ENCODE assay signal across 8 cellular contexts in the genomic region with DNA sequence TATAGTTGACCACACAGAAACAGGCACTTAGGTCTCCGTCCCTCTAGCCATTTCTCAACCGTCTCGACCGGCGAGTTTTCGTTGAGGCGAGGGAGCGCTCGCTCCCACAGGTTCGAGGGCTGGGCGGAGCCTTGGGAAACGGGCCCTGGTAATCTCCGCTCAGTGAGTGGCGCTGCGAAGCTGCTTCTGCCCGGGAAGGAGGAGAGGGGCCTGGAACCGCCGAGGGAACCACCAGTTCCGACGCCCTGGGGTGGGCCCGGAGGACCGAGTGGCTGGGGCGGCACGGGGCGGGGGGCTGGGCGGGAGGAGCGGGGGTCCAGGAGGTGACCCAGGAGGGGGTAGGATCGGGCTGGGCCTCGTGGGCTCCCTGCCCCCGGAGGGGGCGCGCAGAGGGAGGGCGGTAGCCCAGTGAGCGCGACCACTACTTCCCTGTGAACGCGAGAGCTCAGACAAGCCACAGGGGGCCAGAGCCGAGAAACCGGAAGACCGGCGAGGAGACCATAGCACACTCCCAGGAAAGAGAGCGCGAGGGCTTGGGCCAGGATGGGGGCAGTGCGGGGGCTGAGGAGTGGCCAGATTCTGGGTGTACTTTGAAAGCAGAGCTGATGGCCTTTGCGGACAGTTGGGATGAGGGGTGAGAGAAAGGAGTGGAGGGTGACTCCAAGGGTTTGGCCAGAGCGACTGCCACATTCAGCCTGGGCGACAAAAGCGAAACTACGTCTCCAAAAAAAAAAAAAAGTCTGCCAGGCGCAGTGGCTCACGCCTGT. TPM values are rescaled to one million over a fixed set of nuclear protein-coding genes. Genes with fewer than 3 reads are reported as not detected.
DNase-seq lines count a peak whose midpoint lies in the region; ATAC-seq lines count a peak whose summit lies in the region.

No MANE protein-coding gene starts in this region.

- H3K4me1 Mint-ChIP-seq in activated CD4-positive, alpha-beta T cell treated with anti-CD3 and anti-CD28 coated beads, Interleukin-2, amount 10 ng/mL, durations not matched to agents 24 days and 14 days = peaks cover 48% of the 10 kb centered on the region

- H3K9me3 Mint-ChIP-seq in activated CD4-positive, alpha-beta T cell treated with anti-CD3 and anti-CD28 coated beads, Interleukin-2, amount 10 ng/mL, durations not matched to agents 24 days and 14 days = no peaks in the 10 kb centered on the region

- ATAC-seq in HG02623 (IDR thresholded peaks at IDR 0.05; ENCODE audit: unreplicated experiment) (peak; percentile 26), GM21825 (IDR thresholded peaks at IDR 0.05; ENCODE audit: unreplicated experiment) (no peak)

- no peaks in the 10 kb centered on the region for H3K27me3 Mint-ChIP-seq in activated CD4-positive, alpha-beta T cell treated with anti-CD3 and anti-CD28 coated beads, Interleukin-2, amount 10 ng/mL, durations not matched to agents 24 days and 14 days

- no peaks in the 10 kb centered on the region for H3K36me3 Mint-ChIP-seq in activated CD4-positive, alpha-beta T cell treated with anti-CD3 and anti-CD28 coated beads, Interleukin-2, amount 10 ng/mL, durations not matched to agents 24 days and 14 days (ENCODE audit: low read depth)

- DNase-seq in D341Med (ENCODE audit: low spot score) (peak; percentile 68), NCI-H510A (lab: John Stamatoyannopoulos, UW) (peak; percentile 44), dedifferentiated amniotic fluid mesenchymal stem cell (ENCODE audit: extremely low spot score) (peak; percentile 52)
- peak; percentile 90 for DNase-seq in activated CD4-positive, alpha-beta T cell treated with anti-CD3 and anti-CD28 coated beads, Interleukin-2, amount 10 ng/mL, durations not matched to agents 24 days and 14 days
- peak; percentile 49 to 60 for DNase-seq in stimulated activated CD4-positive, alpha-beta T cell treated with anti-CD3 and anti-CD28 coated beads, Interleukin-1b, Interleukin-23, amount 100 ng/mL, for 4 hours (ENCODE audit: low read depth in 2 of 2)

- peak overlapping the region; percentile 93 for H3K4me3 Mint-ChIP-seq in activated CD4-positive, alpha-beta T cell treated with anti-CD3 and anti-CD28 coated beads, Interleukin-2, amount 10 ng/mL, durations not matched to agents 24 days and 14 days

- H3K27me3 ChIP-seq in layer of hippocampus (ENCODE audit: control insufficient read depth, insufficient read depth, low read length) = no peaks in the 10 kb centered on the region

- H3K27ac ChIP-seq in layer of hippocampus (ENCODE audit: low read depth, low read length) = peak overlapping the region; percentile 99

- peak overlapping the region; percentile 100 for H3K27ac Mint-ChIP-seq in activated CD4-positive, alpha-beta T cell treated with anti-CD3 and anti-CD28 coated beads, Interleukin-2, amount 10 ng/mL, durations not matched to agents 24 days and 14 days

- intact Hi-C loops in activated CD4-positive, alpha-beta T cell treated with anti-CD3 and anti-CD28 coated beads, Interleukin-2, amount 10 ng/mL, durations not matched to agents 24 days and 14 days (cut with micrococcal nuclease) = loop anchor here (1.0 kb wide), 3 partner anchors 9 to 114 kb away; a partner anchor contains a TSS

RNA-seq across cellular contexts. Expression of a gene that starts 29.9 kb away (rescaled TPM):
- 3.3 and 3.5 TPM in 2 replicates for total RNA-seq in activated CD4-positive, alpha-beta T cell treated with anti-CD3 and anti-CD28 coated beads, Interleukin-2, amount 10 ng/mL, durations not matched to agents 24 days and 14 days
